Comparison of ENCODE assay signal across 17 cellular contexts in genomic region chr22:44243761-44244160, GRCh38.
A peak's percentile ranks its signal among the peaks of the same experiment; 100 is the strongest.
DNase-seq lines count a peak whose midpoint lies in the region; ATAC-seq and TF ChIP-seq lines count a peak whose summit lies in the region.
"Had no signal": no experiment of that assay in that cellular context is flagged by ENCODE, and none has a peak within 500 bp of the region (broad histone marks: within the 10 kb centered on the region; RNA-seq: fewer than 3 reads in every experiment).

No MANE protein-coding gene starts in this region.

- H3K4me1 ChIP-seq in neural progenitor cell (no peaks in the 10 kb centered on the region), trophoblast cell (ENCODE audit: control insufficient read depth in 1 of 2, insufficient read depth in 2 of 2, low read length in 2 of 2) (no peaks in the 10 kb centered on the region)

- no peak overlapping the region for H3K14ac ChIP-seq in trophoblast cell (ENCODE audit: low read length)

- H2AFZ ChIP-seq in neural progenitor cell (replicated peaks) = no peak overlapping the region
- H2AFZ ChIP-seq in trophoblast cell (ENCODE audit: insufficient read depth, low read length, poor library complexity) = no peak overlapping the region
- H2AFZ ChIP-seq: GM23338 had no signal

- H3K27me3 ChIP-seq in neural progenitor cell = no peaks in the 10 kb centered on the region
- no peaks in the 10 kb centered on the region for H3K27me3 ChIP-seq in trophoblast cell (ENCODE audit: insufficient read depth, low read length)
- H3K27me3 ChIP-seq: BLaER1 treated with 17β-estradiol and CSF1 and Interleukin-3, amounts not matched to agents 10 nM and 100 nM had no signal

- no peak overlapping the region for H2BK12ac ChIP-seq in trophoblast cell (ENCODE audit: low read length)

- H3K79me2 ChIP-seq in neural progenitor cell (ENCODE audit: low read depth) (no peaks in the 10 kb centered on the region), trophoblast cell (ENCODE audit: control insufficient read depth, insufficient read depth, low read length, poor library complexity) (no peaks in the 10 kb centered on the region)

- TF ChIP-seq CTCF in neural progenitor cell (IDR thresholded peaks at IDR 0.05) = no peak
- no peak for TF ChIP-seq CTCF in osteocyte (IDR thresholded peaks at IDR 0.05)

- H4K8ac ChIP-seq in trophoblast cell (ENCODE audit: low read depth, low read length) = no peak overlapping the region

- H3K23ac ChIP-seq in trophoblast cell (ENCODE audit: low read length) = no peak overlapping the region

- H3K36me3 ChIP-seq in neural progenitor cell (no peaks in the 10 kb centered on the region), trophoblast cell (ENCODE audit: control insufficient read depth in 1 of 2, insufficient read depth in 2 of 2, low read length in 2 of 2) (no peaks in the 10 kb centered on the region)
- H3K36me3 ChIP-seq: BLaER1 treated with 17β-estradiol and CSF1 and Interleukin-3, amounts not matched to agents 10 nM and 100 nM had no signal

- POLR2A ChIA-PET in activated naive CD8-positive, alpha-beta T cell treated with anti-CD3 and anti-CD28 coated beads, Interleukin-2, amount 10 ng/mL, durations not matched to agents 7 days and 5 days (lab: Charles Lee) = interaction anchor here (0.5 kb wide), 1 partner anchor 813 kb away, joined by 4 read pairs; no protein-coding TSS in a partner anchor

- no peak overlapping the region for H3K18ac ChIP-seq in trophoblast cell (ENCODE audit: low read length)

- H3K79me1 ChIP-seq in trophoblast cell (ENCODE audit: low read length) = no peaks in the 10 kb centered on the region

- no peak overlapping the region for H4K91ac ChIP-seq in trophoblast cell (ENCODE audit: low read depth, low read length)

- H3K27me3 Mint-ChIP-seq in activated naive CD8-positive, alpha-beta T cell treated with anti-CD3 and anti-CD28 coated beads, Interleukin-2, amount 10 ng/mL, durations not matched to agents 7 days and 5 days = peaks cover 30% of the 10 kb centered on the region
- H3K27me3 Mint-ChIP-seq in activated naive CD8-positive, alpha-beta T cell treated with anti-CD3 and anti-CD28 coated beads for 36 hours = peaks cover 9% of the 10 kb centered on the region
- H3K27me3 Mint-ChIP-seq in neural progenitor cell (ENCODE audit: insufficient read depth, low read depth) = no peaks in the 10 kb centered on the region
- peaks cover 30% of the 10 kb centered on the region for H3K27me3 Mint-ChIP-seq in osteocyte (ENCODE audit: unreplicated experiment)

- no peak overlapping the region for H3K27ac ChIP-seq in neural progenitor cell
- no peak overlapping the region for H3K27ac ChIP-seq in trophoblast cell (ENCODE audit: low read depth, low read length)
- H3K27ac ChIP-seq: BLaER1 treated with 17β-estradiol and CSF1 and Interleukin-3, amounts not matched to agents 10 nM and 100 nM had no signal

- H3K4me2 ChIP-seq in neural progenitor cell (no peak overlapping the region), trophoblast cell (ENCODE audit: low read length) (no peak overlapping the region)
- H3K4me2 ChIP-seq: BLaER1 treated with 17β-estradiol and CSF1 and Interleukin-3, amounts not matched to agents 10 nM and 100 nM; GM23338 had no signal

- no peak overlapping the region for H3K4me3 Mint-ChIP-seq in activated naive CD8-positive, alpha-beta T cell treated with anti-CD3 and anti-CD28 coated beads, Interleukin-2, amount 10 ng/mL, durations not matched to agents 7 days and 5 days
- no peak overlapping the region for H3K4me3 Mint-ChIP-seq in activated naive CD8-positive, alpha-beta T cell treated with anti-CD3 and anti-CD28 coated beads for 36 hours
- H3K4me3 Mint-ChIP-seq in neural progenitor cell (no peak overlapping the region), osteocyte (ENCODE audit: unreplicated experiment) (no peak overlapping the region)
- H3K4me3 Mint-ChIP-seq: B cell; CD14-positive monocyte; CD4-positive, alpha-beta T cell; CD8-positive, alpha-beta memory T cell; GM23338; H9 had no signal

- WGBS in trophoblast cell (ENCODE audit: extremely low coverage, insufficient coverage, insufficient read length) = no CpG with 5 or more reads among the region's 8 CpGs

- H2AK5ac ChIP-seq in trophoblast cell (ENCODE audit: low read length) = no peak overlapping the region

- peak; percentile 16 for DNase-seq in activated naive CD8-positive, alpha-beta T cell treated with anti-CD3 and anti-CD28 coated beads, Interleukin-2, amount 10 ng/mL, durations not matched to agents 7 days and 5 days
- no peak for DNase-seq in activated naive CD8-positive, alpha-beta T cell treated with anti-CD3 and anti-CD28 coated beads for 36 hours
- DNase-seq in neural progenitor cell (ENCODE audit: low spot score) (no peak), osteocyte (ENCODE audit: extremely low spot score, unreplicated experiment) (peak; percentile 65), DMS153 treated with DMSO at 0.1 percent for 48 hours (lab: John Stamatoyannopoulos, UW; ENCODE audit: unreplicated experiment) (no peak), trophoblast cell (no peak)
- DNase-seq: CD4-positive, alpha-beta T cell; CD8-positive, alpha-beta memory T cell; DMS 273 treated with DMSO at 0.1 percent for 48 hours; DMS79 treated with DMSO at 0.1 percent for 48 hours; GF-D8 had no signal

- H3F3A ChIP-seq in neural progenitor cell (ENCODE audit: low read depth) = no peaks in the 10 kb centered on the region

- no peak overlapping the region for H3K27ac Mint-ChIP-seq in activated naive CD8-positive, alpha-beta T cell treated with anti-CD3 and anti-CD28 coated beads, Interleukin-2, amount 10 ng/mL, durations not matched to agents 7 days and 5 days
- no peak overlapping the region for H3K27ac Mint-ChIP-seq in activated naive CD8-positive, alpha-beta T cell treated with anti-CD3 and anti-CD28 coated beads for 36 hours
- H3K27ac Mint-ChIP-seq in neural progenitor cell = peak overlapping the region; percentile 36
- no peak overlapping the region for H3K27ac Mint-ChIP-seq in osteocyte (ENCODE audit: unreplicated experiment)
- H3K27ac Mint-ChIP-seq: B cell; CD14-positive monocyte; CD4-positive, alpha-beta T cell; CD8-positive, alpha-beta memory T cell; GM23338 had no signal

- H4K20me1 ChIP-seq in neural progenitor cell (ENCODE audit: low read depth) = no peaks in the 10 kb centered on the region
- H4K20me1 ChIP-seq: BLaER1 treated with 17β-estradiol and CSF1 and Interleukin-3, amounts not matched to agents 10 nM and 100 nM had no signal

- no peak for ATAC-seq in activated naive CD8-positive, alpha-beta T cell treated with anti-CD3 and anti-CD28 coated beads, Interleukin-2, amount 10 ng/mL, durations not matched to agents 7 days and 5 days (ENCODE audit: low read depth)
- ATAC-seq: GM23338, HCT116 had no signal

- no peak overlapping the region for H3K4ac ChIP-seq in trophoblast cell (ENCODE audit: low read depth, low read length)

- H3K9me3 ChIP-seq in neural progenitor cell (ENCODE audit: low read depth) (no peaks in the 10 kb centered on the region), trophoblast cell (ENCODE audit: insufficient read depth, low read depth, low read length) (peaks cover 2% of the 10 kb centered on the region)

- no peak overlapping the region for H4K12ac ChIP-seq in trophoblast cell (ENCODE audit: low read depth, low read length)

- H3K4me1 Mint-ChIP-seq in activated naive CD8-positive, alpha-beta T cell treated with anti-CD3 and anti-CD28 coated beads, Interleukin-2, amount 10 ng/mL, durations not matched to agents 7 days and 5 days = no peaks in the 10 kb centered on the region
- H3K4me1 Mint-ChIP-seq in activated naive CD8-positive, alpha-beta T cell treated with anti-CD3 and anti-CD28 coated beads for 36 hours = no peaks in the 10 kb centered on the region
- H3K4me1 Mint-ChIP-seq in neural progenitor cell (no peaks in the 10 kb centered on the region), osteocyte (ENCODE audit: unreplicated experiment) (no peaks in the 10 kb centered on the region)
- H3K4me1 Mint-ChIP-seq: B cell; CD8-positive, alpha-beta memory T cell; GM23338 had no signal

- H3K9me3 Mint-ChIP-seq in activated naive CD8-positive, alpha-beta T cell treated with anti-CD3 and anti-CD28 coated beads, Interleukin-2, amount 10 ng/mL, durations not matched to agents 7 days and 5 days = no peaks in the 10 kb centered on the region
- H3K9me3 Mint-ChIP-seq in activated naive CD8-positive, alpha-beta T cell treated with anti-CD3 and anti-CD28 coated beads for 36 hours = no peaks in the 10 kb centered on the region
- peaks cover 2% of the 10 kb centered on the region for H3K9me3 Mint-ChIP-seq in neural progenitor cell
- H3K9me3 Mint-ChIP-seq in osteocyte (ENCODE audit: unreplicated experiment) = no peaks in the 10 kb centered on the region
- H3K9me3 Mint-ChIP-seq: CD4-positive, alpha-beta T cell had no signal

- H3K9ac ChIP-seq in neural progenitor cell (no peak overlapping the region), trophoblast cell (ENCODE audit: low read length) (no peak overlapping the region)
- H3K9ac ChIP-seq: BLaER1 treated with 17β-estradiol and CSF1 and Interleukin-3, amounts not matched to agents 10 nM and 100 nM had no signal

- no peaks in the 10 kb centered on the region for H3K36me3 Mint-ChIP-seq in activated naive CD8-positive, alpha-beta T cell treated with anti-CD3 and anti-CD28 coated beads, Interleukin-2, amount 10 ng/mL, durations not matched to agents 7 days and 5 days
- no peaks in the 10 kb centered on the region for H3K36me3 Mint-ChIP-seq in activated naive CD8-positive, alpha-beta T cell treated with anti-CD3 and anti-CD28 coated beads for 36 hours
- H3K36me3 Mint-ChIP-seq in neural progenitor cell = no peaks in the 10 kb centered on the region
- H3K36me3 Mint-ChIP-seq in osteocyte (ENCODE audit: unreplicated experiment) = no peaks in the 10 kb centered on the region
- H3K36me3 Mint-ChIP-seq: CD14-positive monocyte had no signal

- no peak overlapping the region for H3K4me3 ChIP-seq in neural progenitor cell
- no peak overlapping the region for H3K4me3 ChIP-seq in trophoblast cell (ENCODE audit: low read depth, low read length)
- H3K4me3 ChIP-seq: BLaER1 treated with 17β-estradiol and CSF1 and Interleukin-3, amounts not matched to agents 10 nM and 100 nM; GM23338 had no signal

- H2BK120ac ChIP-seq in trophoblast cell (ENCODE audit: insufficient read depth, low read length, poor library complexity) = no peak overlapping the region

- no peak overlapping the region for H2BK5ac ChIP-seq in trophoblast cell (ENCODE audit: low read depth, low read length, poor library complexity)

Comparison
In these comparisons a context has a peak if more than half of its experiments do, and no peak if none do; other contexts are left out.
1. DNase-seq: peak in activated naive CD8-positive, alpha-beta T cell treated with anti-CD3 and anti-CD28 coated beads, Interleukin-2, amount 10 ng/mL, durations not matched to agents 7 days and 5 days (single experiment) and osteocyte (single experiment); none in activated naive CD8-positive, alpha-beta T cell treated with anti-CD3 and anti-CD28 coated beads for 36 hours (single experiment), neural progenitor cell (single experiment), DMS153 treated with DMSO at 0.1 percent for 48 hours (single experiment) and trophoblast cell (0 of 2).